9 cellular contexts compared by ENCODE assay signal in the genomic region with DNA sequence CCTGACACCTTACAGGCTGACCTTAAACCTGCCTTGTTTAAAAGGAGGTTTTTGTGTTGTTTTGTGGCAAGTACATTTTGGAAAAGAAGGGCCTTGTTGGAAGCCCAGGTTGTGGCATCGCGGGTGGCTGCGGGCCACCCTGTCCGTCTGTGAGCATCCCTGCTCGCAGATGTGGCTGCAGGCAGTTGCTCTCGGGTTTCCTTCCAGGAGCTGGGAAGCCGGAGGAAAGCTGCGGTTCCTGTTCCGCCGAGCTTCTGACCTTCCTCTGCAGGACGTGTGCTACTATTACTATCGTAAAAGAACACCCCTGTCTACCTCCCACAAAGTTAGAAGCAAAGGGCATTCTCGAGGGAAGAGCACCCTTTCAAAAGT. TPM values are rescaled to one million over a fixed set of nuclear protein-coding genes. Genes with fewer than 3 reads are reported as not detected.
DNase-seq lines count a peak whose midpoint lies in the region; ATAC-seq, FAIRE-seq and TF ChIP-seq lines count a peak whose summit lies in the region.
"Had no signal": no experiment of that assay in that cellular context is flagged by ENCODE, and none has a peak within 500 bp of the region (broad histone marks: within the 10 kb centered on the region; RNA-seq: fewer than 3 reads in every experiment).

No MANE protein-coding gene starts in this region.

- POLR2A ChIA-PET in activated CD4-positive, alpha-beta memory T cell treated with anti-CD3 and anti-CD28 coated beads, Interleukin-2, amount 10 ng/mL, durations not matched to agents 7 days and 5 days (lab: Charles Lee) = interaction anchor here (0.8 to 3.1 kb wide), 3 partner anchors 11 to 148 kb away, joined by 3 to 12 read pairs (median 3); no protein-coding TSS in a partner anchor

- H2BK12ac ChIP-seq in neuronal stem cell (ENCODE audit: low read length) = no peak overlapping the region

- DNase-seq in CD14-positive monocyte (ENCODE audit: low spot score) = no peak
- DNase-seq in HTR-8/SVneo (ENCODE audit: insufficient read length, low spot score) = peak; percentile 38
- no peak for DNase-seq in activated CD4-positive, alpha-beta memory T cell treated with anti-CD3 and anti-CD28 coated beads, Interleukin-2, amount 10 ng/mL, durations not matched to agents 7 days and 5 days
- peak; percentile 13 for DNase-seq in germinal center (ENCODE audit: low spot score)
- no peak for DNase-seq in neuronal stem cell (ENCODE audit: low spot score)
- DNase-seq in NCI-H1092 (lab: John Stamatoyannopoulos, UW) = no peak
- no peak for DNase-seq in cortex of kidney (lab: John Stamatoyannopoulos, UW)

- peak overlapping the region in 6 of 7 donors; percentile 78 to 93 (median 90) for H3K27ac Mint-ChIP-seq in CD14-positive monocyte
- peak overlapping the region; percentile 79 for H3K27ac Mint-ChIP-seq in activated CD4-positive, alpha-beta memory T cell treated with anti-CD3 and anti-CD28 coated beads, Interleukin-2, amount 10 ng/mL, durations not matched to agents 7 days and 5 days

- H3K4me3 Mint-ChIP-seq in CD14-positive monocyte = peak overlapping the region; percentile 91 to 95
- H3K4me3 Mint-ChIP-seq in activated CD4-positive, alpha-beta memory T cell treated with anti-CD3 and anti-CD28 coated beads, Interleukin-2, amount 10 ng/mL, durations not matched to agents 7 days and 5 days = peak overlapping the region; percentile 85

- H3K4ac ChIP-seq in neuronal stem cell (ENCODE audit: low read length) = no peak overlapping the region

- H2BK15ac ChIP-seq in neuronal stem cell (ENCODE audit: low read length) = no peak overlapping the region

- peaks cover 5% of the 10 kb centered on the region for H3K79me1 ChIP-seq in neuronal stem cell (ENCODE audit: low read depth, low read length)

- peaks cover 0 to 4% of the 10 kb centered on the region in 2 donors for H3K4me1 ChIP-seq in neuronal stem cell (ENCODE audit: control insufficient read depth in 2 of 2, insufficient read depth in 1 of 2, low read depth in 1 of 2, low read length in 2 of 2)

- no peak for TF ChIP-seq CTCF in CD14-positive monocyte (IDR thresholded peaks at IDR 0.05)

- peaks cover 3 to 25% of the 10 kb centered on the region in 2 donors for H3K36me3 ChIP-seq in neuronal stem cell (replicated peaks in 1 of 2; ENCODE audit: control insufficient read depth in 2 of 2, insufficient read depth in 2 of 2, low read length in 2 of 2)

- peak overlapping the region; percentile 97 for H2AFZ ChIP-seq in neuronal stem cell (ENCODE audit: low read length)

- H3K36me3 Mint-ChIP-seq in CD14-positive monocyte = peaks cover 21 to 23% of the 10 kb centered on the region in 2 donors
- H3K36me3 Mint-ChIP-seq in activated CD4-positive, alpha-beta memory T cell treated with anti-CD3 and anti-CD28 coated beads, Interleukin-2, amount 10 ng/mL, durations not matched to agents 7 days and 5 days (ENCODE audit: low read depth) = peaks cover 20% of the 10 kb centered on the region

- peaks cover 3 to 4% of the 10 kb centered on the region in 2 donors for H3K9me3 ChIP-seq in neuronal stem cell (replicated peaks in 1 of 2; ENCODE audit: control insufficient read depth in 2 of 2, insufficient read depth in 1 of 2, low read depth in 1 of 2, low read length in 2 of 2)

- peak; percentile 19 for ATAC-seq in GM18907 (IDR thresholded peaks at IDR 0.05; ENCODE audit: unreplicated experiment)

- peaks cover 12 to 22% (median 15%) of the 10 kb centered on the region in 7 donors for H3K9me3 Mint-ChIP-seq in CD14-positive monocyte
- peaks cover 9% of the 10 kb centered on the region for H3K9me3 Mint-ChIP-seq in activated CD4-positive, alpha-beta memory T cell treated with anti-CD3 and anti-CD28 coated beads, Interleukin-2, amount 10 ng/mL, durations not matched to agents 7 days and 5 days

- peak overlapping the region; percentile 69 for H3K27ac ChIP-seq in neuronal stem cell (replicated peaks; ENCODE audit: low read length)

- H2BK120ac ChIP-seq in neuronal stem cell (ENCODE audit: low read depth, low read length) = no peak overlapping the region

- H4K91ac ChIP-seq in neuronal stem cell (ENCODE audit: low read depth, low read length, poor library complexity) = no peak overlapping the region

- FAIRE-seq in HTR-8/SVneo (lab: Jason Lieb, UNC) = no peak

- peak overlapping the region; percentile 87 for H2BK5ac ChIP-seq in neuronal stem cell (ENCODE audit: low read length)

- no CpG with 5 or more reads among the region's 13 CpGs for whole genome bisulfite sequencing in neuronal stem cell (ENCODE audit: extremely low coverage in 2 of 2, insufficient read length in 2 of 2, insufficient replicate concordance in 1 of 2), 2 donors

- no peak overlapping the region for H3K14ac ChIP-seq in neuronal stem cell (ENCODE audit: low read length)

- H4K8ac ChIP-seq in neuronal stem cell (ENCODE audit: low read depth, low read length) = no peak overlapping the region

- intact Hi-C loops in CD14-positive monocyte (cut with micrococcal nuclease) = loop anchor here in 1 of 2 donors (5.0 kb wide), 1 partner anchor 46 kb away; no protein-coding TSS in a partner anchor

- peak overlapping the region; percentile 98 for H3K18ac ChIP-seq in neuronal stem cell (ENCODE audit: low read length)

- peak overlapping the region; percentile 60 for H3K4me2 ChIP-seq in neuronal stem cell (ENCODE audit: insufficient read depth, low read length, poor library complexity, severe bottlenecking)

- peak overlapping the region; percentile 63 for H2AK5ac ChIP-seq in neuronal stem cell (ENCODE audit: low read depth, low read length)

- peaks cover 2 to 3% (median 3%) of the 10 kb centered on the region in 3 donors for H3K27me3 Mint-ChIP-seq in CD14-positive monocyte (ENCODE audit: low read depth in 3 of 3)
- H3K27me3 Mint-ChIP-seq in activated CD4-positive, alpha-beta memory T cell treated with anti-CD3 and anti-CD28 coated beads, Interleukin-2, amount 10 ng/mL, durations not matched to agents 7 days and 5 days = peaks cover 2% of the 10 kb centered on the region

- H3K27me3 ChIP-seq in neuronal stem cell (ENCODE audit: control insufficient read depth in 3 of 3, insufficient read depth in 3 of 3, low read depth in 1 of 3, low read length in 3 of 3) = no peaks in the 10 kb centered on the region

- no peak overlapping the region for H3K23ac ChIP-seq in neuronal stem cell (ENCODE audit: low read depth, low read length, poor library complexity)

- H3K4me1 Mint-ChIP-seq in CD14-positive monocyte = peaks cover 29% of the 10 kb centered on the region
- peaks cover 48% of the 10 kb centered on the region for H3K4me1 Mint-ChIP-seq in activated CD4-positive, alpha-beta memory T cell treated with anti-CD3 and anti-CD28 coated beads, Interleukin-2, amount 10 ng/mL, durations not matched to agents 7 days and 5 days

- H3K4me3 ChIP-seq in neuronal stem cell (ENCODE audit: low read length in 2 of 2) = peak overlapping the region; percentile 66 to 87

- CTCF ChIA-PET in activated CD4-positive, alpha-beta memory T cell treated with anti-CD3 and anti-CD28 coated beads, Interleukin-2, amount 10 ng/mL, durations not matched to agents 7 days and 5 days (lab: Charles Lee) = interaction anchor here (0.7 to 1.5 kb wide), 2 partner anchors 10 to 18 kb away, joined by 3 to 5 read pairs; no protein-coding TSS in a partner anchor

- peak overlapping the region; percentile 60 for H3K9ac ChIP-seq in neuronal stem cell (ENCODE audit: low read depth, low read length, poor library complexity)

RNA-seq across cellular contexts. Expression of a gene that starts 0.8 kb away (rescaled TPM):
- polyA plus RNA-seq in CD14-positive monocyte = 100 to 1,000 TPM in 1 of 2 donors, 10 to 100 TPM in 1; 91.7 to 100 TPM
- 10 to 100 TPM; 63.9 to 67.5 TPM for total RNA-seq in activated CD4-positive, alpha-beta memory T cell treated with anti-CD3 and anti-CD28 coated beads, Interleukin-2, amount 10 ng/mL, durations not matched to agents 7 days and 5 days
- polyA plus RNA-seq in neuronal stem cell (2013, experiment 1 of 2) = 107 TPM
- polyA plus RNA-seq in neuronal stem cell (2013, experiment 2 of 2) = 112 TPM

RNA-seq across cellular contexts. Expression of a gene that starts 53.3 kb away (rescaled TPM):
- polyA plus RNA-seq in CD14-positive monocyte = not detected
- total RNA-seq in activated CD4-positive, alpha-beta memory T cell treated with anti-CD3 and anti-CD28 coated beads, Interleukin-2, amount 10 ng/mL, durations not matched to agents 7 days and 5 days = not detected
- polyA plus RNA-seq in neuronal stem cell (2013, experiment 1 of 2) = not detected
- polyA plus RNA-seq in neuronal stem cell (2013, experiment 2 of 2) = not detected
- total RNA-seq: T-helper 1 cell treated with Interleukin-12 subunit alpha and Interleukin-12 subunit beta and Interleukin-4 antibody, amounts not matched to agents 30 ng/mL and 1 ng/mL, for 36 hours had no signal

Comparison
In these comparisons a context has a peak if more than half of its experiments do, and no peak if none do; other contexts are left out.
1. DNase-seq: peak in HTR-8/SVneo (single experiment) and germinal center (single experiment); none in CD14-positive monocyte (single experiment), activated CD4-positive, alpha-beta memory T cell treated with anti-CD3 and anti-CD28 coated beads, Interleukin-2, amount 10 ng/mL, durations not matched to agents 7 days and 5 days (single experiment), neuronal stem cell (single experiment), NCI-H1092 (single experiment) and cortex of kidney (single experiment).